ENCODE assay signal across 16 cellular contexts in the genomic region with DNA sequence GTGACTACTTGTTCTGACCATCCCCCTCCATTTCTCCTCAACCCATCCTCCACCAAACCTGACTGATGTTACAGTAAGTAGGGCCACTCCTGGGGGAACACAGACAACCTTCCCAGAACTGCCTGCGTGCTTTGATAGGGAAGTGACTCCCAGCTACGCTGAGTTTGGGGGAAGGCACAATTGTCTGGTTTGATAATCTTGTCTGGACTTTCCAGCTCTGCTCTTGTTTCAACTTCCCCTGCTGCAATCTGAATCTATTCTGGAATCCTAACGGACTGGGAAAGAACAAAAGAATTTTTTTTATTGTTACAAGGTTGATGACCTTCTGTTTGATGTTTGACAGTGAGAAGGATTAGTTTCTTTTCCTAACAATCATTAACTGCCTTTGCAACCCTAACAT.
A peak's percentile ranks its signal among the peaks of the same experiment; 100 is the strongest.
DNase-seq lines count a peak whose midpoint lies in the region; ATAC-seq and TF ChIP-seq lines count a peak whose summit lies in the region.
"Had no signal": no experiment of that assay in that cellular context is flagged by ENCODE, and none has a peak within 500 bp of the region (broad histone marks: within the 10 kb centered on the region; RNA-seq: fewer than 3 reads in every experiment).

No MANE protein-coding gene starts in this region.

- no peaks in the 10 kb centered on the region for H3K9me3 ChIP-seq in breast epithelium
- H3K9me3 ChIP-seq: Caco-2, MG63 had no signal

- H3K9me3 Mint-ChIP-seq in neural crest cell: no peaks in the 10 kb centered on the region

- no peaks in the 10 kb centered on the region for H3K27me3 Mint-ChIP-seq in neural crest cell (ENCODE audit: low read depth)
- H3K27me3 Mint-ChIP-seq: activated naive CD4-positive, alpha-beta T cell treated with anti-CD3 and anti-CD28 coated beads, Interleukin-2, amount 50 U/mL, for 24 hours; natural killer cell treated with Interleukin-12 subunit alpha and Interleukin-12 subunit beta and Interleukin-15 and Interleukin-18, amount 100 ng/mL, for 72 hours had no signal

- DNase-seq in RPMI7951 (ENCODE audit: low read depth): peak; percentile 35
- peak; percentile 42 for DNase-seq in glomerular endothelial cell (ENCODE audit: extremely low read depth, low read depth, low spot score)
- no peak for DNase-seq in neural crest cell (ENCODE audit: low read depth, low spot score)
- DNase-seq in coronary artery (ENCODE audit: low spot score): no peak
- no peak for DNase-seq in breast epithelium (ENCODE audit: low spot score in 2 of 2)
- DNase-seq: activated CD8-positive, alpha-beta memory T cell treated with anti-CD3 and anti-CD28 coated beads for 24 hours; Caco-2; effector CD8-positive, alpha-beta T cell; MG63; NCI-H526 had no signal

- peak overlapping the region; percentile 96 for H3K27ac Mint-ChIP-seq in neural crest cell (ENCODE audit: unreplicated experiment)
- H3K27ac Mint-ChIP-seq: activated naive CD4-positive, alpha-beta T cell treated with anti-CD3 and anti-CD28 coated beads, Interleukin-2, amount 50 U/mL, for 24 hours; natural killer cell treated with Interleukin-12 subunit alpha and Interleukin-12 subunit beta and Interleukin-15 and Interleukin-18, amount 100 ng/mL, for 72 hours; stimulated activated effector memory CD8-positive, alpha-beta T cell treated with anti-CD3 and anti-CD28 coated beads, Interleukin-12 subunit alpha, Interleukin-12 subunit beta, amount 100 ng/mL, for 72 hours had no signal

- H3K36me3 Mint-ChIP-seq in neural crest cell (ENCODE audit: low read depth): peaks cover 3% of the 10 kb centered on the region
- H3K36me3 Mint-ChIP-seq: activated naive CD4-positive, alpha-beta T cell treated with anti-CD3 and anti-CD28 coated beads, Interleukin-2, amount 50 U/mL, for 24 hours; stimulated activated effector memory CD8-positive, alpha-beta T cell treated with anti-CD3 and anti-CD28 coated beads, Interleukin-12 subunit alpha, Interleukin-12 subunit beta, amount 100 ng/mL, for 72 hours had no signal

- no peak for TF ChIP-seq POLR2A in breast epithelium (IDR thresholded peaks at IDR 0.05)

- intact Hi-C loops in breast epithelium (cut with DNase I; ENCODE audit: low total_unique reads): no loop called here

- H3K4me1 Mint-ChIP-seq in neural crest cell: peaks cover 52% of the 10 kb centered on the region
- H3K4me1 Mint-ChIP-seq: activated naive CD4-positive, alpha-beta T cell treated with anti-CD3 and anti-CD28 coated beads, Interleukin-2, amount 50 U/mL, for 24 hours; stimulated activated effector memory CD8-positive, alpha-beta T cell treated with anti-CD3 and anti-CD28 coated beads, Interleukin-12 subunit alpha, Interleukin-12 subunit beta, amount 100 ng/mL, for 72 hours had no signal

- H3K4me3 Mint-ChIP-seq in neural crest cell: peak overlapping the region; percentile 50
- H3K4me3 Mint-ChIP-seq: activated naive CD4-positive, alpha-beta T cell treated with anti-CD3 and anti-CD28 coated beads, Interleukin-2, amount 50 U/mL, for 24 hours; natural killer cell treated with Interleukin-12 subunit alpha and Interleukin-12 subunit beta and Interleukin-15 and Interleukin-18, amount 100 ng/mL, for 72 hours; stimulated activated effector memory CD8-positive, alpha-beta T cell treated with anti-CD3 and anti-CD28 coated beads, Interleukin-12 subunit alpha, Interleukin-12 subunit beta, amount 100 ng/mL, for 72 hours had no signal

- H3K27me3 ChIP-seq in breast epithelium: no peaks in the 10 kb centered on the region
- H3K27me3 ChIP-seq: MG63 had no signal

- H3K36me3 ChIP-seq in breast epithelium: no peaks in the 10 kb centered on the region
- H3K36me3 ChIP-seq: MG63 had no signal

- ATAC-seq in HG03439 (IDR thresholded peaks at IDR 0.05; ENCODE audit: unreplicated experiment): no peak
- no peak for ATAC-seq in HG03159 (IDR thresholded peaks at IDR 0.05; ENCODE audit: unreplicated experiment)
- ATAC-seq: natural killer cell treated with Interleukin-12 subunit alpha and Interleukin-12 subunit beta and Interleukin-15 and Interleukin-18, amount 100 ng/mL, for 72 hours; stimulated activated effector memory CD8-positive, alpha-beta T cell treated with anti-CD3 and anti-CD28 coated beads, Interleukin-12 subunit alpha, Interleukin-12 subunit beta, amount 100 ng/mL, for 72 hours had no signal

- TF ChIP-seq CTCF in neural crest cell (conservative IDR thresholded peaks at IDR 0.05) (no peak), coronary artery (IDR thresholded peaks at IDR 0.05) (no peak), breast epithelium (IDR thresholded peaks at IDR 0.05) (no peak)

- H3K4me1 ChIP-seq in breast epithelium: no peaks in the 10 kb centered on the region
- H3K4me1 ChIP-seq: Caco-2 had no signal

- H3K4me3 ChIP-seq in GM08714 (ENCODE audit: low read length) (peak overlapping the region; percentile 34; the same call in 1 of the 2 replicates), coronary artery (no peak overlapping the region), breast epithelium (no peak overlapping the region)
- H3K4me3 ChIP-seq: MG63 had no signal

- H3K27ac ChIP-seq in coronary artery (no peak overlapping the region), breast epithelium (no peak overlapping the region)

Comparison
In these comparisons a context has a peak if more than half of its experiments do, and no peak if none do; other contexts are left out.
1. DNase-seq: peak in RPMI7951 (single experiment) and glomerular endothelial cell (single experiment); none in neural crest cell (single experiment), coronary artery (single experiment) and breast epithelium (0 of 2).